19 cellular contexts compared by ENCODE assay signal in the genomic region with DNA sequence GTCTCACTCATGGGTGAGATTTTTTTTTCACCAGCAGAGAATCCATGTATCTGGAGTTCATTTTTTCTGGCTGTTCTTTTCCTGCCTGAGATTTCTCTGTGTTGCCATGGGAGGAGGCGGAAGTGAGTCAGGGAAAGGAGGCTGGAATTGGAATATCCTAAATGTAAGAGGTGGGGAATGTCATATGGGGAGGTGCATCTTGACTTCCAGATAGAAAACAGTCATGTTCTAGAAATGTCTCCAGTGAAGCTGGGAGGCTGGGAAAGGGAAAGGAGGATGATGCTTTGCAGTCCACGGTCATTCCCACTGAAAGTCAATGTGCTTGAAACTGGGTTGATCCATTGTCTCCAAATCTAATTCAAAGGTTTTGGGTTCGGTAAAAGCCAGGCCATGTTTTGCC. TPM values are rescaled to one million over a fixed set of nuclear protein-coding genes. Genes with fewer than 3 reads are reported as not detected.
DNase-seq lines count a peak whose midpoint lies in the region; ATAC-seq and TF ChIP-seq lines count a peak whose summit lies in the region.
"Had no signal": no experiment of that assay in that cellular context is flagged by ENCODE, and none has a peak within 500 bp of the region (broad histone marks: within the 10 kb centered on the region; RNA-seq: fewer than 3 reads in every experiment).

No MANE protein-coding gene starts in this region.

- no peaks in the 10 kb centered on the region for H3K36me3 ChIP-seq in PC-3 (ENCODE audit: low read depth, low read length)
- no peaks in the 10 kb centered on the region for H3K36me3 ChIP-seq in fibroblast of lung (ENCODE audit: control insufficient read depth, insufficient read depth, low read length)
- H3K36me3 ChIP-seq: BLaER1 treated with 17β-estradiol and CSF1 and Interleukin-3, amounts not matched to agents 10 nM and 100 nM; esophagus squamous epithelium; left ventricle myocardium inferior; SJSA1; tibial artery had no signal

- no peak overlapping the region for H3K27ac ChIP-seq in PC-3 (ENCODE audit: low read length)
- H3K27ac ChIP-seq in fibroblast of lung (ENCODE audit: insufficient read depth, low read length) = no peak overlapping the region
- H3K27ac ChIP-seq: BLaER1 treated with 17β-estradiol and CSF1 and Interleukin-3, amounts not matched to agents 10 nM and 100 nM; body of pancreas; esophagus squamous epithelium; left ventricle myocardium inferior; SJSA1; tibial artery had no signal

- H2AFZ ChIP-seq in PC-3 (ENCODE audit: low read length) = no peak overlapping the region
- H2AFZ ChIP-seq in fibroblast of lung (ENCODE audit: low read length) = peak overlapping the region; percentile 22

- H4K20me1 ChIP-seq in PC-3 (ENCODE audit: low read length) (no peaks in the 10 kb centered on the region), fibroblast of lung (ENCODE audit: control insufficient read depth, extremely low read depth, insufficient read depth, low read length) (no peaks in the 10 kb centered on the region)
- H4K20me1 ChIP-seq: BLaER1 treated with 17β-estradiol and CSF1 and Interleukin-3, amounts not matched to agents 10 nM and 100 nM had no signal

- CTCF ChIA-PET in PC-3 (lab: Charles Lee) = no interaction called here

- no peak overlapping the region for H3K4me2 ChIP-seq in PC-3 (ENCODE audit: low read length)
- no peak overlapping the region for H3K4me2 ChIP-seq in fibroblast of lung (ENCODE audit: extremely low read depth, insufficient read depth, low read length)
- H3K4me2 ChIP-seq: BLaER1 treated with 17β-estradiol and CSF1 and Interleukin-3, amounts not matched to agents 10 nM and 100 nM had no signal

- no peaks in the 10 kb centered on the region for H3K27me3 ChIP-seq in PC-3 (ENCODE audit: low read length)
- H3K27me3 ChIP-seq in fibroblast of lung (ENCODE audit: control insufficient read depth, insufficient read depth, low read length) = no peaks in the 10 kb centered on the region
- H3K27me3 ChIP-seq: BLaER1 treated with 17β-estradiol and CSF1 and Interleukin-3, amounts not matched to agents 10 nM and 100 nM; body of pancreas; esophagus squamous epithelium; SJSA1; tibial artery had no signal

- H3K9ac ChIP-seq in PC-3 (ENCODE audit: low read length) (no peak overlapping the region), fibroblast of lung (ENCODE audit: insufficient read depth, low read length) (no peak overlapping the region)
- H3K9ac ChIP-seq: BLaER1 treated with 17β-estradiol and CSF1 and Interleukin-3, amounts not matched to agents 10 nM and 100 nM had no signal

- H3K79me2 ChIP-seq in PC-3 (ENCODE audit: low read length) = no peaks in the 10 kb centered on the region
- no peaks in the 10 kb centered on the region for H3K79me2 ChIP-seq in fibroblast of lung (ENCODE audit: control insufficient read depth, insufficient read depth, low read length)

- H3K9me3 ChIP-seq in PC-3 (ENCODE audit: low read length) (no peaks in the 10 kb centered on the region), fibroblast of lung (ENCODE audit: control insufficient read depth, insufficient read depth, low read depth, low read length) (no peaks in the 10 kb centered on the region)
- H3K9me3 ChIP-seq: body of pancreas, esophagus squamous epithelium, SJSA1, tibial artery had no signal

- H3K4me1 ChIP-seq in PC-3 (ENCODE audit: insufficient read depth, low read length) (peaks cover 22% of the 10 kb centered on the region), fibroblast of lung (ENCODE audit: control insufficient read depth, extremely low read depth, insufficient read depth, low read length) (peaks cover 2% of the 10 kb centered on the region)
- H3K4me1 ChIP-seq: body of pancreas, esophagus squamous epithelium, left ventricle myocardium inferior, SJSA1, tibial artery had no signal

- DNase-seq in GM03348 (ENCODE audit: low spot score) = peak; percentile 84
- DNase-seq in PC-3 = peak; percentile 36
- DNase-seq in fibroblast of lung (ENCODE audit: low read depth in 2 of 2) = peak in 1 of 2 donors; percentile 50
- peak; percentile 9 for DNase-seq in skeletal muscle cell (ENCODE audit: low read depth)
- DNase-seq in MV-4-11 (lab: John Stamatoyannopoulos, UW) = no peak
- no peak for DNase-seq in NCI-H446 treated with DMSO at 0.1 percent for 48 hours (lab: John Stamatoyannopoulos, UW)
- no peak for DNase-seq in NCI-H1417 (lab: John Stamatoyannopoulos, UW)
- DNase-seq: activated CD4-positive, alpha-beta T cell treated with anti-CD3 and anti-CD28 coated beads, Interleukin-2, amount 10 ng/mL, durations not matched to agents 24 days and 14 days; activated naive CD4-positive, alpha-beta T cell treated with anti-CD3 and anti-CD28 coated beads, Interleukin-2, amount 50 U/mL, for 16 hours; body of pancreas; DMS53; esophagus squamous epithelium; left ventricle myocardium inferior; NCI-H1694; small intestine; tibial artery had no signal

- H3K4me3 ChIP-seq in PC-3 (ENCODE audit: low read length) (no peak overlapping the region), fibroblast of lung (replicated peaks in 1 of 4; ENCODE audit: control extremely low read depth in 1 of 4, insufficient read depth in 1 of 4, low read depth in 3 of 4, low read length in 4 of 4) (no peak overlapping the region), skeletal muscle cell (ENCODE audit: low read depth, low read length) (no peak overlapping the region)
- H3K4me3 ChIP-seq: BLaER1 treated with 17β-estradiol and CSF1 and Interleukin-3, amounts not matched to agents 10 nM and 100 nM; body of pancreas; esophagus squamous epithelium; left ventricle myocardium inferior; SJSA1; tibial artery had no signal

- ATAC-seq in PC-3 = no peak
- no peak for ATAC-seq in GM19351 (IDR thresholded peaks at IDR 0.05; ENCODE audit: unreplicated experiment)
- ATAC-seq: body of pancreas had no signal

- no peak for TF ChIP-seq CTCF in PC-3 (conservative IDR thresholded peaks at IDR 0.05; ENCODE audit: low read depth, low read length)
- no peak for TF ChIP-seq CTCF in fibroblast of lung (conservative IDR thresholded peaks at IDR 0.05 in 1 of 2, IDR thresholded peaks at IDR 0.05 in 1 of 2; ENCODE audit: low read depth in 1 of 2, low read length in 2 of 2)

- intact Hi-C loops in PC-3 (cut with micrococcal nuclease) = no loop called here

- POLR2A ChIA-PET in PC-3 (lab: Charles Lee; ENCODE audit: unreplicated experiment) = no interaction called here

- no peaks in the 10 kb centered on the region for H3F3A ChIP-seq in PC-3 (ENCODE audit: low read length, unreplicated experiment)

- BruUV-seq in PC-3 (replicated peaks; lab: Mats Ljungman, UMichigan) = no TSS peak

- H3K9me2 ChIP-seq in PC-3 (replicated peaks; ENCODE audit: low read length) = no peaks in the 10 kb centered on the region

RNA-seq across cellular contexts. Expression of a gene that starts 39.7 kb away (rescaled TPM):
- 19.1 and 20.6 TPM in 2 replicates for total RNA-seq in PC-3 (2014; rRNA removed)
- 28.8 and 44.6 TPM in 2 replicates for total RNA-seq in fibroblast of lung
- polyA plus RNA-seq in fibroblast of lung = 58.1 and 65.0 TPM in 2 replicates
- 69.4 and 77.0 TPM in 2 replicates for polyA plus RNA-seq in fibroblast of lung (2012)
- polyA minus RNA-seq in fibroblast of lung (ENCODE audit: low replicate concordance) = 132 TPM in 2 replicates

Comparison
In these comparisons a context has a peak if more than half of its experiments do, and no peak if none do; other contexts are left out.
1. DNase-seq: peak in GM03348 (single experiment), PC-3 (single experiment) and skeletal muscle cell (single experiment); none in MV-4-11 (single experiment), NCI-H446 treated with DMSO at 0.1 percent for 48 hours (single experiment) and NCI-H1417 (0 of 3).